In the genomic region with DNA sequence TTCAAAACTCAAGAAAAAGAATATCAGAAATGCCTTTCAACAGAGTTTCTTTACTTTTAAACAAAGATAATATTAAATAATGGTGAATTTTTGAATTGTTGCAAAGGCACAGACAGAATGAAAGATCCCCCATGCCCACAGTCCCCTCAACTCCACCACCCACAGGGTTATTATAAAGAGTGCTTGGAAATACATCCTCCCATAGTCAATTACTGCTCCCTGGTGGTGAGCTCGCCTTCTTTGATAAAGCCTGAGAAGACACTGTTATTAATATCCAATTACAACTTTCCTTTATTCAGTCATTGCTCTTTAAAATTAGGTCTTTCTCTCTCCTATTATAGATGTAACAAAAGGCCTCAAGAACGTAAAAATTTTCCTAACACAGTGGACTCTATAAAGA, we compare ENCODE assay signal across 14 cellular contexts.
A peak's percentile ranks its signal among the peaks of the same experiment; 100 is the strongest.
DNase-seq lines count a peak whose midpoint lies in the region; ATAC-seq and TF ChIP-seq lines count a peak whose summit lies in the region.
"Had no signal": no experiment of that assay in that cellular context is flagged by ENCODE, and none has a peak within 500 bp of the region (broad histone marks: within the 10 kb centered on the region; RNA-seq: fewer than 3 reads in every experiment).

No MANE protein-coding gene starts in this region.

- H3K4me3 ChIP-seq in LNCaP clone FGC (ENCODE audit: low read depth, low read length) (no peak overlapping the region), adipocyte (ENCODE audit: low read length) (no peak overlapping the region), iPS DF 6.9 (ENCODE audit: low read length) (no peak overlapping the region), osteoblast (ENCODE audit: insufficient read depth, low read length) (no peak overlapping the region)
- H3K4me3 ChIP-seq: body of pancreas, prostate gland, thyroid gland had no signal

- H3K4me1 Mint-ChIP-seq in activated CD4-positive, alpha-beta T cell treated with anti-CD3 and anti-CD28 coated beads, Interleukin-2, amount 10 ng/mL, durations not matched to agents 24 days and 14 days, result no peaks in the 10 kb centered on the region

- intact Hi-C loops in activated CD4-positive, alpha-beta T cell treated with anti-CD3 and anti-CD28 coated beads, Interleukin-2, amount 10 ng/mL, durations not matched to agents 24 days and 14 days (cut with micrococcal nuclease), result no loop called here

- H3K27ac Mint-ChIP-seq in activated CD4-positive, alpha-beta T cell treated with anti-CD3 and anti-CD28 coated beads, Interleukin-2, amount 10 ng/mL, durations not matched to agents 24 days and 14 days, result no peak overlapping the region
- H3K27ac Mint-ChIP-seq: effector memory CD8-positive, alpha-beta T cell had no signal

- no peaks in the 10 kb centered on the region for H3K4me1 ChIP-seq in adipocyte (ENCODE audit: control insufficient read depth, insufficient read depth, low read length)
- no peaks in the 10 kb centered on the region for H3K4me1 ChIP-seq in iPS DF 6.9 (ENCODE audit: control insufficient read depth, insufficient read depth, low read length)
- H3K4me1 ChIP-seq in osteoblast (ENCODE audit: insufficient read depth, low read length), result no peaks in the 10 kb centered on the region
- H3K4me1 ChIP-seq: body of pancreas, prostate gland, thyroid gland had no signal

- H3K27me3 Mint-ChIP-seq in activated CD4-positive, alpha-beta T cell treated with anti-CD3 and anti-CD28 coated beads, Interleukin-2, amount 10 ng/mL, durations not matched to agents 24 days and 14 days, result no peaks in the 10 kb centered on the region
- H3K27me3 Mint-ChIP-seq: effector memory CD8-positive, alpha-beta T cell had no signal

- TF ChIP-seq CTCF in C4-2B (conservative IDR thresholded peaks at IDR 0.05) (peak; percentile 60), LNCaP clone FGC (IDR thresholded peaks at IDR 0.05; ENCODE audit: control insufficient read depth, extremely low read depth, insufficient read depth) (peak; percentile 62), osteoblast (IDR thresholded peaks at IDR 0.05; ENCODE audit: extremely low read depth, low read depth, low read length) (no peak)

- no peak overlapping the region for H3K4me3 Mint-ChIP-seq in activated CD4-positive, alpha-beta T cell treated with anti-CD3 and anti-CD28 coated beads, Interleukin-2, amount 10 ng/mL, durations not matched to agents 24 days and 14 days
- H3K4me3 Mint-ChIP-seq: effector memory CD8-positive, alpha-beta T cell had no signal

- no peak for ATAC-seq in HG03457 (IDR thresholded peaks at IDR 0.05; ENCODE audit: unreplicated experiment)
- ATAC-seq: body of pancreas; effector memory CD8-positive, alpha-beta T cell had no signal

- in situ Hi-C loops in G401 (cut with HindIII; ENCODE audit: low sequenced_read_pairs), result no loop called here

- H3K79me2 ChIP-seq in osteoblast (ENCODE audit: insufficient read depth, low read length), result no peaks in the 10 kb centered on the region

- no peak overlapping the region for H3K9ac ChIP-seq in adipocyte (ENCODE audit: low read length)

- no CpG with 5 or more reads among the region's 2 CpGs for WGBS in iPS DF 6.9 (ENCODE audit: insufficient coverage, insufficient read length)

- DNase-seq in LNCaP clone FGC (ENCODE audit: low read depth), result peak; percentile 7
- peak; percentile 46 for DNase-seq in adipocyte (ENCODE audit: low read depth)
- peak; percentile 4 for DNase-seq in iPS DF 6.9 (ENCODE audit: low read depth, low spot score)
- no peak for DNase-seq in osteoblast (ENCODE audit: insufficient read length, low spot score, missing footprints)
- DNase-seq in G401 (ENCODE audit: low spot score), result no peak
- DNase-seq in activated CD4-positive, alpha-beta T cell treated with anti-CD3 and anti-CD28 coated beads, Interleukin-2, amount 10 ng/mL, durations not matched to agents 24 days and 14 days, result no peak
- DNase-seq: body of pancreas; DMS153; effector memory CD8-positive, alpha-beta T cell; Right ventricle myocardium superior; thyroid gland had no signal

- no peak overlapping the region for H3K4me2 ChIP-seq in osteoblast (ENCODE audit: insufficient read depth, low read length)

- H3K9me3 Mint-ChIP-seq in activated CD4-positive, alpha-beta T cell treated with anti-CD3 and anti-CD28 coated beads, Interleukin-2, amount 10 ng/mL, durations not matched to agents 24 days and 14 days, result no peaks in the 10 kb centered on the region

- H3K36me3 ChIP-seq in adipocyte (ENCODE audit: control insufficient read depth, insufficient read depth, low read length, severe bottlenecking) (no peaks in the 10 kb centered on the region), iPS DF 6.9 (ENCODE audit: control insufficient read depth, insufficient read depth, low read length) (no peaks in the 10 kb centered on the region), osteoblast (ENCODE audit: insufficient read depth, low read length) (no peaks in the 10 kb centered on the region)
- H3K36me3 ChIP-seq: prostate gland, thyroid gland had no signal

- H4K20me1 ChIP-seq in osteoblast (ENCODE audit: insufficient read depth, low read length), result no peaks in the 10 kb centered on the region

- H3K27ac ChIP-seq in C4-2B, result no peak overlapping the region
- no peak overlapping the region for H3K27ac ChIP-seq in iPS DF 6.9 (ENCODE audit: low read length)
- H3K27ac ChIP-seq in osteoblast (ENCODE audit: low read depth, low read length), result no peak overlapping the region
- H3K27ac ChIP-seq: body of pancreas, prostate gland, thyroid gland had no signal

- H3K27me3 ChIP-seq in adipocyte (replicated peaks; ENCODE audit: control insufficient read depth, insufficient read depth, low read length) (no peaks in the 10 kb centered on the region), iPS DF 6.9 (ENCODE audit: control insufficient read depth, insufficient read depth, low read length) (no peaks in the 10 kb centered on the region), osteoblast (ENCODE audit: insufficient read depth, low read length) (no peaks in the 10 kb centered on the region)
- H3K27me3 ChIP-seq: body of pancreas, thyroid gland had no signal

- H2AFZ ChIP-seq in osteoblast (ENCODE audit: low read length), result no peak overlapping the region

- H3K9me3 ChIP-seq in adipocyte (ENCODE audit: control insufficient read depth, low read length) (no peaks in the 10 kb centered on the region), iPS DF 6.9 (ENCODE audit: control insufficient read depth, insufficient read depth, low read length) (no peaks in the 10 kb centered on the region), osteoblast (ENCODE audit: low read depth, low read length) (no peaks in the 10 kb centered on the region)
- H3K9me3 ChIP-seq: body of pancreas, prostate gland, thyroid gland had no signal

- no peaks in the 10 kb centered on the region for H3K36me3 Mint-ChIP-seq in activated CD4-positive, alpha-beta T cell treated with anti-CD3 and anti-CD28 coated beads, Interleukin-2, amount 10 ng/mL, durations not matched to agents 24 days and 14 days (ENCODE audit: low read depth)

Comparison
In these comparisons a context has a peak if more than half of its experiments do, and no peak if none do; other contexts are left out.
1. DNase-seq: peak in LNCaP clone FGC (single experiment), adipocyte (single experiment) and iPS DF 6.9 (single experiment); none in osteoblast (single experiment), G401 (single experiment) and activated CD4-positive, alpha-beta T cell treated with anti-CD3 and anti-CD28 coated beads, Interleukin-2, amount 10 ng/mL, durations not matched to agents 24 days and 14 days (single experiment).